In genomic region chr3:186971578-186971977, GRCh38 we compare ENCODE assay signal across 12 cellular contexts. TPM values are rescaled to one million over a fixed set of nuclear protein-coding genes. Genes with fewer than 3 reads are reported as not detected.
DNase-seq lines count a peak whose midpoint lies in the region; ATAC-seq, FAIRE-seq and TF ChIP-seq lines count a peak whose summit lies in the region.
"Had no signal": no experiment of that assay in that cellular context is flagged by ENCODE, and none has a peak within 500 bp of the region (broad histone marks: within the 10 kb centered on the region; RNA-seq: fewer than 3 reads in every experiment).

No MANE protein-coding gene starts in this region.

- peaks cover 3% of the 10 kb centered on the region for H3K27me3 Mint-ChIP-seq in nephron (ENCODE audit: low read depth)

- DNase-seq in HepG2 (ENCODE audit: low spot score) (no peak), globus pallidus (ENCODE audit: low spot score) (peak; percentile 47), cortex of kidney (lab: John Stamatoyannopoulos, UW) (no peak), GF-D8 (lab: John Stamatoyannopoulos, UW) (no peak)
- DNase-seq: NCI-H510A, T1000, transverse colon had no signal

- no peaks in the 10 kb centered on the region for H3K27me3 ChIP-seq in liver (ENCODE audit: control insufficient read depth in 4 of 4, insufficient read depth in 4 of 4, low read length in 3 of 4)
- H3K27me3 ChIP-seq in HepG2 (ENCODE audit: control insufficient read depth in 1 of 2, insufficient read depth in 2 of 2, low read length in 2 of 2): no peaks in the 10 kb centered on the region
- H3K27me3 ChIP-seq: transverse colon had no signal

- no peaks in the 10 kb centered on the region for H3K9me3 ChIP-seq in liver (ENCODE audit: control insufficient read depth in 4 of 4, low read length in 3 of 4)
- H3K9me3 ChIP-seq in HepG2 (ENCODE audit: low read length): no peaks in the 10 kb centered on the region
- H3K9me3 ChIP-seq: transverse colon had no signal

- H3K4me1 ChIP-seq in liver (ENCODE audit: control insufficient read depth in 4 of 4, insufficient read depth in 4 of 4, low read length in 3 of 4) (peaks cover 9 to 39% (median 27%) of the 10 kb centered on the region in 4 donors), HepG2 (ENCODE audit: insufficient read depth, low read length) (peaks cover 45% of the 10 kb centered on the region)

- H3K27ac ChIP-seq in liver (ENCODE audit: low read depth in 1 of 2, low read length in 2 of 2): peak overlapping the region; percentile 35 to 58
- no peak overlapping the region for H3K27ac ChIP-seq in HepG2 (ENCODE audit: extremely low read length, insufficient read depth, low read length)

- H3K79me2 ChIP-seq in HepG2 (ENCODE audit: insufficient read depth, low read length): no peaks in the 10 kb centered on the region

- H3K4me1 Mint-ChIP-seq in nephron: peaks cover 36% of the 10 kb centered on the region

- H3K4me3 Mint-ChIP-seq in nephron: no peak overlapping the region

- FAIRE-seq in HepG2 (lab: Jason Lieb, UNC): no peak
- FAIRE-seq: keratinocyte had no signal

- H2AFZ ChIP-seq in HepG2 (ENCODE audit: low read length): no peak overlapping the region

- H3K4me2 ChIP-seq in HepG2 (ENCODE audit: low read depth, low read length): no peak overlapping the region

- TF ChIP-seq RAD21 in liver (IDR thresholded peaks at IDR 0.05): peak; percentile 40 to 53
- TF ChIP-seq RAD21 in HepG2 (CRISPR knock-in tag; IDR thresholded peaks at IDR 0.05): no peak

- peak overlapping the region; percentile 9 to 56 (median 19) for H3K27ac Mint-ChIP-seq in nephron

- intact Hi-C loops in HepG2 (cut with micrococcal nuclease; ENCODE audit: unreplicated experiment): no loop called here

- CTCF ChIA-PET in HepG2 (lab: Yijun Ruan, JAX; ENCODE audit: low intra/inter-chr PET ratio, low total read pairs): no interaction called here

- no peak overlapping the region for H3K4me3 ChIP-seq in liver (ENCODE audit: low read depth in 1 of 3, low read length in 3 of 3)
- H3K4me3 ChIP-seq in HepG2 (replicated peaks in 1 of 3; ENCODE audit: insufficient read depth in 1 of 3, low read depth in 2 of 3, low read length in 3 of 3): no peak overlapping the region
- H3K4me3 ChIP-seq: transverse colon had no signal

- TF ChIP-seq EP300 in HepG2 (IDR thresholded peaks at IDR 0.05; ENCODE audit: low read depth in 2 of 2, low read length in 2 of 2): no peak
- TF ChIP-seq EP300 in HepG2 (CRISPR knock-in tag; IDR thresholded peaks at IDR 0.05; ENCODE audit: borderline replicate concordance): no peak

- no peak overlapping the region for H3K9ac ChIP-seq in liver (ENCODE audit: low read depth in 1 of 2, low read length in 2 of 2)
- H3K9ac ChIP-seq in HepG2 (ENCODE audit: insufficient read depth, low read depth, low read length): no peak overlapping the region

- 41% methylated on average over 1 of the region's 1 CpG for WGBS in liver
- 100% methylated on average over 1 of the region's 1 CpG for WGBS in HepG2 (ENCODE audit: low lambda C conversion rate)

- TF ChIP-seq CTCF in liver (IDR thresholded peaks at IDR 0.05; ENCODE audit: low read depth, low read length, missing input control) (no peak), HepG2 (CRISPR knock-in tag; IDR thresholded peaks at IDR 0.05) (no peak), nephron (IDR thresholded peaks at IDR 0.05; ENCODE audit: unreplicated experiment in 3 of 3) (no peak)

- H3K36me3 ChIP-seq in liver (ENCODE audit: control insufficient read depth in 4 of 4, insufficient read depth in 3 of 4, low read depth in 1 of 4, low read length in 3 of 4) (peaks cover 0 to 4% (median 0%) of the 10 kb centered on the region in 4 donors), HepG2 (replicated peaks in 1 of 2; ENCODE audit: control insufficient read depth in 1 of 2, insufficient read depth in 2 of 2, low read length in 2 of 2) (no peaks in the 10 kb centered on the region)
- H3K36me3 ChIP-seq: transverse colon had no signal

- no peaks in the 10 kb centered on the region for H4K20me1 ChIP-seq in HepG2 (ENCODE audit: insufficient read depth, low read length)

- no peak for ATAC-seq in HepG2
- ATAC-seq in HG02763 (IDR thresholded peaks at IDR 0.05; ENCODE audit: unreplicated experiment): no peak
- ATAC-seq in GM19395 (IDR thresholded peaks at IDR 0.05; ENCODE audit: unreplicated experiment): no peak

- in situ Hi-C loops in HepG2 (cut with HindIII; ENCODE audit: extremely low pct_ligation_motif_present, low pct_unique_long_range_greater_than_20kb): no loop called here

- BruUV-seq in HepG2 (replicated peaks; lab: Mats Ljungman, UMichigan): no TSS peak

- POLR2A ChIA-PET in HepG2 (lab: Yijun Ruan, JAX): no interaction called here

- H3K36me3 Mint-ChIP-seq in nephron (ENCODE audit: low read depth): peaks cover 77% of the 10 kb centered on the region

- no peak for TF ChIP-seq POLR2A in HepG2 (IDR thresholded peaks at IDR 0.05; ENCODE audit: insufficient read depth in 1 of 2, low read depth in 2 of 2, low read length in 2 of 2)

- no peaks in the 10 kb centered on the region for H3K9me3 Mint-ChIP-seq in nephron

TF ChIP-seq in liver, 16 proteins besides CTCF, POLR2A, EP300 and RAD21 (continues in another document):
- peak; percentile 66 to 84 for TF ChIP-seq RXRA (IDR thresholded peaks at IDR 0.05)
- peak; percentile 68 for TF ChIP-seq SP1 (IDR thresholded peaks at IDR 0.05)
- peak; percentile 52 for TF ChIP-seq YY1 (IDR thresholded peaks at IDR 0.05)
- TF ChIP-seq ZBTB33 (IDR thresholded peaks at IDR 0.05): peak; percentile 70
- TF ChIP-seq TAF1 (conservative IDR thresholded peaks at IDR 0.05): no peak
- peak; percentile 65 for TF ChIP-seq FOXA2 (IDR thresholded peaks at IDR 0.05)
- peak; percentile 85 to 96 for TF ChIP-seq JUND (IDR thresholded peaks at IDR 0.05)

TF ChIP-seq in HepG2, 621 proteins besides CTCF, POLR2A, EP300 and RAD21:
- TF ChIP-seq CENPT (CRISPR knock-in tag; IDR thresholded peaks at IDR 0.05; ENCODE audit: low read depth) (no peak), DR1 (CRISPR knock-in tag; IDR thresholded peaks at IDR 0.05) (no peak), ISX (CRISPR knock-in tag; conservative IDR thresholded peaks at IDR 0.05) (no peak)

RNA-seq across cellular contexts. Expression of gene ST6GAL1, which starts 41.3 kb away (rescaled TPM):
- total RNA-seq in liver (100 to 1,000 TPM; 102 to 376 TPM), HepG2 (2016; rRNA removed; fragmentation: Illumina TruSeq; extraction: Trizol) (62.1 and 79.9 TPM in 2 replicates)
- polyA plus RNA-seq in liver (100 to 1,000 TPM; 280 to 425 TPM), HepG2 (2011; rRNA removed) (163 and 164 TPM in 2 replicates)
- 8.1 and 8.2 TPM in 2 replicates for total RNA-seq in HepG2 (2016; cell fraction: cytosol; rRNA removed; fragmentation: Illumina TruSeq; extraction: Trizol; ENCODE audit: low read depth)
- 62.1 and 78.3 TPM in 2 replicates for total RNA-seq in HepG2 (2016; cell fraction: insoluble cytoplasmic fraction; rRNA removed; fragmentation: Illumina TruSeq; extraction: Trizol)
- total RNA-seq in HepG2 (2016; cell fraction: membrane; rRNA removed; fragmentation: Illumina TruSeq; extraction: Trizol): 30.2 and 33.0 TPM in 2 replicates
- total RNA-seq in HepG2 (2016; cell fraction: nucleus; rRNA removed; fragmentation: Illumina TruSeq; extraction: Trizol): 91.6 and 101 TPM in 2 replicates
- polyA plus RNA-seq in HepG2 (2011; cell fraction: cytosol; rRNA removed): 115 and 161 TPM in 2 replicates
- polyA plus RNA-seq in HepG2 (2011; cell fraction: nucleus; rRNA removed): 50.3 and 65.6 TPM in 2 replicates
- 189 and 200 TPM in 2 replicates for polyA plus RNA-seq in HepG2 (2012)
- 5.0 and 5.1 TPM in 2 replicates for polyA plus RNA-seq in HepG2 (2016; cell fraction: cytosol; fragmentation: Illumina TruSeq; extraction: Trizol; ENCODE audit: low read depth)
- 49.0 and 50.2 TPM in 2 replicates for polyA plus RNA-seq in HepG2 (2016; cell fraction: insoluble cytoplasmic fraction; fragmentation: Illumina TruSeq; extraction: Trizol; ENCODE audit: low read depth)
- polyA plus RNA-seq in HepG2 (2016; cell fraction: membrane; fragmentation: Illumina TruSeq; extraction: Trizol; ENCODE audit: low read depth): 18.2 and 19.6 TPM in 2 replicates
- 91.4 and 96.5 TPM in 2 replicates for polyA plus RNA-seq in HepG2 (2016; cell fraction: nucleus; fragmentation: Illumina TruSeq; extraction: Trizol; ENCODE audit: insufficient read depth, low read depth)
- 3.2 and 268 TPM in 2 replicates for polyA minus RNA-seq in HepG2 (2011; rRNA and poly(A)+ RNA removed; ENCODE audit: low replicate concordance)
- 106 and 146 TPM in 2 replicates for polyA minus RNA-seq in HepG2 (2011; cell fraction: cytosol; rRNA and poly(A)+ RNA removed)
- 119 and 177 TPM in 2 replicates for polyA minus RNA-seq in HepG2 (2011; cell fraction: nucleus; rRNA and poly(A)+ RNA removed)
